Comparison of ENCODE assay signal across 9 cellular contexts in the genomic region with DNA sequence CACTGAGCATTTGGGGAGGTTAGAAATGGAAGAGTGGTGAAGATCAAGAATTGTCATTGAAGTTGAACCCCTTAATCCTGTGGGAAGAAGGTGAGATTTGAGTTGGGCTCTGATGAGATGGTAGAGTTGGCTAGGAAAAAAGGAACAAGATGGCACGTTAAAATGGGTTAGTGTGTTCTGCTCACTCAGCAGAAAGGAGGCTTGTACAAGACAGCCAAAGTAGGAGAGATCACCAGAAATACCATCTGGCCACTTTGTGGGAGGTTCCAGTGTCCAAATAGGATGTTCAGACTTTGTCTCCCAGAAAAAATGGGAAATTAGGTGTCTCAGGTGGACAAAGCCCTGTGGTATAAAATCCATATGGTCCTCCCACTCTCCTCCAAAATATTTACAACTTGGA. TPM values are rescaled to one million over a fixed set of nuclear protein-coding genes. Genes with fewer than 3 reads are reported as not detected.
"Had no signal": no experiment of that assay in that cellular context is flagged by ENCODE, and none has a peak within 500 bp of the region (broad histone marks: within the 10 kb centered on the region; RNA-seq: fewer than 3 reads in every experiment).

No MANE protein-coding gene starts in this region.

- H3K36me3 Mint-ChIP-seq: IgD-negative memory B cell had no signal

- ATAC-seq: GM23338 had no signal

- H3K4me3 Mint-ChIP-seq: GM23338, H9, IgD-negative memory B cell had no signal

- H3K27ac Mint-ChIP-seq: GM23338, H9, IgD-negative memory B cell had no signal

- H3K4me2 ChIP-seq: GM23338 had no signal

- FAIRE-seq: H1, H54 had no signal

- DNase-seq: H9, HCEC 1CT, KG1 had no signal

- H3K27ac ChIP-seq: HL-60 had no signal

- H3K4me3 ChIP-seq: GM23338 had no signal

- H3K9me3 Mint-ChIP-seq: GM23338, H9, IgD-negative memory B cell had no signal

- H2AFZ ChIP-seq: GM23338 had no signal

- H3K4me1 Mint-ChIP-seq: GM23338, H9, IgD-negative memory B cell had no signal

RNA-seq across cellular contexts. Expression of a gene that starts 56.0 kb away (rescaled TPM):
- total RNA-seq: H1, HT1080 had no signal
- polyA plus RNA-seq: GM23338, IgD-negative memory B cell had no signal
